ENCODE assay signal across 17 cellular contexts in genomic region chr20:21523398-21523868, GRCh38. TPM values are rescaled to one million over a fixed set of nuclear protein-coding genes. Genes with fewer than 3 reads are reported as not detected.
DNase-seq lines count a peak whose midpoint lies in the region; ATAC-seq and TF ChIP-seq lines count a peak whose summit lies in the region.
"Had no signal": no experiment of that assay in that cellular context is flagged by ENCODE, and none has a peak within 500 bp of the region (broad histone marks: within the 10 kb centered on the region; RNA-seq: fewer than 3 reads in every experiment).

No MANE protein-coding gene starts in this region.

- H3F3A ChIP-seq in neural cell (ENCODE audit: insufficient read depth, low read length, poor library complexity, severe bottlenecking) (no peaks in the 10 kb centered on the region), PC-3 (ENCODE audit: low read length, unreplicated experiment) (no peaks in the 10 kb centered on the region)

- H3K4me3 ChIP-seq in neural cell (ENCODE audit: low read length) (no peak overlapping the region), PC-3 (ENCODE audit: low read length) (no peak overlapping the region)
- H3K4me3 ChIP-seq: upper lobe of right lung had no signal

- no peaks in the 10 kb centered on the region for H3K4me1 ChIP-seq in PC-3 (ENCODE audit: insufficient read depth, low read length)

- no peak for DNase-seq in T-helper 2 cell treated with Interferon-gamma antibody and Interleukin-4, amounts not matched to agents 5 μg/mL and 100 μg/mL, for 36 hours (ENCODE audit: low spot score)
- DNase-seq in T-helper 2 cell = no peak
- DNase-seq in PC-3 = no peak
- no peak for DNase-seq in cerebellar cortex (ENCODE audit: low spot score)
- DNase-seq: aorta, dermis blood vessel endothelial cell, HCEC 1CT, midbrain, MM.1S, T1000, upper lobe of right lung had no signal

- CTCF ChIA-PET in PC-3 (lab: Charles Lee) = no interaction called here

- BruUV-seq in PC-3 (replicated peaks; lab: Mats Ljungman, UMichigan) = no TSS peak

- no peaks in the 10 kb centered on the region for H4K20me1 ChIP-seq in neural cell (ENCODE audit: insufficient read depth)
- H4K20me1 ChIP-seq in PC-3 (ENCODE audit: low read length) = no peaks in the 10 kb centered on the region

- no peak for TF ChIP-seq EP300 in neural cell (conservative IDR thresholded peaks at IDR 0.05; ENCODE audit: poor library complexity, severe bottlenecking)

- TF ChIP-seq RAD21 in neural cell (conservative IDR thresholded peaks at IDR 0.05) = no peak

- H3K36me3 ChIP-seq in neural cell (ENCODE audit: insufficient read depth, low read length) (no peaks in the 10 kb centered on the region), PC-3 (ENCODE audit: low read depth, low read length) (no peaks in the 10 kb centered on the region)
- H3K36me3 ChIP-seq: upper lobe of right lung had no signal

- H2AFZ ChIP-seq in neural cell (ENCODE audit: low read depth, low read length) (no peak overlapping the region), PC-3 (ENCODE audit: low read length) (no peak overlapping the region)

- H3K4me1 Mint-ChIP-seq in T-helper 2 cell treated with Interferon-gamma antibody and Interleukin-4, amounts not matched to agents 5 μg/mL and 100 μg/mL, for 36 hours (ENCODE audit: low read depth) = peaks cover 1% of the 10 kb centered on the region
- no peaks in the 10 kb centered on the region for H3K4me1 Mint-ChIP-seq in IgD-negative memory B cell
- peaks cover 15% of the 10 kb centered on the region for H3K4me1 Mint-ChIP-seq in brain

- H3K9me3 ChIP-seq in neural cell (ENCODE audit: low read length) (peaks cover 5% of the 10 kb centered on the region), PC-3 (ENCODE audit: low read length) (no peaks in the 10 kb centered on the region)
- H3K9me3 ChIP-seq: upper lobe of right lung had no signal

- no peak for ATAC-seq in PC-3
- ATAC-seq in GM21381 (IDR thresholded peaks at IDR 0.05; ENCODE audit: unreplicated experiment) = no peak
- ATAC-seq: upper lobe of right lung had no signal

- H3K9me2 ChIP-seq in neural cell (ENCODE audit: insufficient read depth, low read length) (no peaks in the 10 kb centered on the region), PC-3 (replicated peaks; ENCODE audit: low read length) (no peaks in the 10 kb centered on the region)

- intact Hi-C loops in PC-3 (cut with micrococcal nuclease) = no loop called here

- H3K4me2 ChIP-seq in neural cell (ENCODE audit: low read length) = no peak overlapping the region
- no peak overlapping the region for H3K4me2 ChIP-seq in PC-3 (ENCODE audit: low read length)

- H3K36me3 Mint-ChIP-seq in T-helper 2 cell treated with Interferon-gamma antibody and Interleukin-4, amounts not matched to agents 5 μg/mL and 100 μg/mL, for 36 hours (ENCODE audit: low read depth) = no peaks in the 10 kb centered on the region
- no peaks in the 10 kb centered on the region for H3K36me3 Mint-ChIP-seq in IgD-negative memory B cell
- no peaks in the 10 kb centered on the region for H3K36me3 Mint-ChIP-seq in brain

- H3K27me3 Mint-ChIP-seq in T-helper 2 cell treated with Interferon-gamma antibody and Interleukin-4, amounts not matched to agents 5 μg/mL and 100 μg/mL, for 36 hours (ENCODE audit: low read depth) = peaks cover 83% of the 10 kb centered on the region
- H3K27me3 Mint-ChIP-seq in IgD-negative memory B cell (peaks cover 53% of the 10 kb centered on the region), brain (peaks cover 96% of the 10 kb centered on the region)

- peak overlapping the region; percentile 74 for H3K27ac Mint-ChIP-seq in T-helper 2 cell treated with Interferon-gamma antibody and Interleukin-4, amounts not matched to agents 5 μg/mL and 100 μg/mL, for 36 hours
- H3K27ac Mint-ChIP-seq in IgD-negative memory B cell = peak overlapping the region in 2 of 3 donors; percentile 50 to 59
- H3K27ac Mint-ChIP-seq in brain = no peak overlapping the region

- peak overlapping the region; percentile 17 for H3K4me3 Mint-ChIP-seq in T-helper 2 cell treated with Interferon-gamma antibody and Interleukin-4, amounts not matched to agents 5 μg/mL and 100 μg/mL, for 36 hours
- no peak overlapping the region for H3K4me3 Mint-ChIP-seq in IgD-negative memory B cell
- peak overlapping the region; percentile 16 to 68 (median 53) for H3K4me3 Mint-ChIP-seq in brain

- no peak overlapping the region for H3K27ac ChIP-seq in neural cell (ENCODE audit: low read length)
- no peak overlapping the region for H3K27ac ChIP-seq in PC-3 (ENCODE audit: low read length)
- H3K27ac ChIP-seq: upper lobe of right lung had no signal

- POLR2A ChIA-PET in PC-3 (lab: Charles Lee; ENCODE audit: unreplicated experiment) = no interaction called here

- TF ChIP-seq CTCF in brain (conservative IDR thresholded peaks at IDR 0.05) (no peak), neural cell (IDR thresholded peaks at IDR 0.05; ENCODE audit: poor library complexity, severe bottlenecking) (no peak), PC-3 (conservative IDR thresholded peaks at IDR 0.05; ENCODE audit: low read depth, low read length) (no peak)

- peaks cover 99% of the 10 kb centered on the region for H3K27me3 ChIP-seq in neural cell (ENCODE audit: insufficient read depth, low read depth, low read length)
- H3K27me3 ChIP-seq in PC-3 (ENCODE audit: low read length) = peaks cover 74% of the 10 kb centered on the region

- H3K9ac ChIP-seq in neural cell (ENCODE audit: low read length) (no peak overlapping the region), PC-3 (ENCODE audit: low read length) (no peak overlapping the region)

- H3K79me2 ChIP-seq in neural cell (replicated peaks; ENCODE audit: insufficient read depth, low read length) = no peaks in the 10 kb centered on the region
- H3K79me2 ChIP-seq in PC-3 (ENCODE audit: low read length) = no peaks in the 10 kb centered on the region

- H3K9me3 Mint-ChIP-seq in T-helper 2 cell treated with Interferon-gamma antibody and Interleukin-4, amounts not matched to agents 5 μg/mL and 100 μg/mL, for 36 hours = no peaks in the 10 kb centered on the region
- H3K9me3 Mint-ChIP-seq in IgD-negative memory B cell (peaks cover 0 to 2% (median 0%) of the 10 kb centered on the region in 3 donors), brain (peaks cover 2 to 7% (median 6%) of the 10 kb centered on the region in 5 experiments)

TF ChIP-seq in neural cell, 6 proteins besides CTCF, POLR2A, EP300 and RAD21:
- TF ChIP-seq EZH2 (IDR thresholded peaks at IDR 0.05; ENCODE audit: borderline replicate concordance, insufficient read depth, low read length, poor library complexity, severe bottlenecking) (peak; percentile 71), TAF1 (IDR thresholded peaks at IDR 0.05; ENCODE audit: low read depth) (no peak)

RNA-seq across cellular contexts. Expression of gene NKX2-2, which starts 9.6 kb away (rescaled TPM):
- polyA plus RNA-seq in IgD-negative memory B cell = not detected
- polyA plus RNA-seq in brain (ENCODE audit: insufficient read depth, low read depth, low replicate concordance) = 6.9 TPM
- not detected in 2 replicates for polyA plus RNA-seq in neural cell
- polyA minus RNA-seq in neural cell = not detected in 2 replicates
- total RNA-seq in PC-3 (2014; rRNA removed) = not detected in 2 replicates
- total RNA-seq: aorta, dermis blood vessel endothelial cell, NCI-H460, RPMI7951, upper lobe of right lung had no signal

Comparison
In these comparisons a context has a peak if more than half of its experiments do, and no peak if none do; other contexts are left out.
1. H3K27ac Mint-ChIP-seq: peak in T-helper 2 cell treated with Interferon-gamma antibody and Interleukin-4, amounts not matched to agents 5 μg/mL and 100 μg/mL, for 36 hours (single experiment) and IgD-negative memory B cell (2 of 3); none in brain (0 of 5).
2. H3K4me3 Mint-ChIP-seq: peak in T-helper 2 cell treated with Interferon-gamma antibody and Interleukin-4, amounts not matched to agents 5 μg/mL and 100 μg/mL, for 36 hours (single experiment) and brain (5 of 5); none in IgD-negative memory B cell (0 of 4).